8 cellular contexts compared by ENCODE assay signal in genomic region chr12:9064201-9064814, GRCh38. TPM values are rescaled to one million over a fixed set of nuclear protein-coding genes. Genes with fewer than 3 reads are reported as not detected.
DNase-seq lines count a peak whose midpoint lies in the region; FAIRE-seq and TF ChIP-seq lines count a peak whose summit lies in the region.

No MANE protein-coding gene starts in this region.

- FAIRE-seq in GM19239 (lab: Jason Lieb, UNC) = no peak

- H3K27ac ChIP-seq in AG04450 (ENCODE audit: low read depth, low read length) (no peak overlapping the region), layer of hippocampus (ENCODE audit: low read depth, low read length) (peak overlapping the region; percentile 86)

- CTCF ChIA-PET in AG04450 (lab: Charles Lee) = interaction anchor here (0.6 to 1.8 kb wide), 4 partner anchors 15 to 407 kb away, joined by 4 to 7 read pairs (median 6); no protein-coding TSS in a partner anchor

- POLR2A ChIA-PET in AG04450 (lab: Yijun Ruan, JAX) = no interaction called here

- no peak for TF ChIP-seq CTCF in AG04450 (IDR thresholded peaks at IDR 0.05; ENCODE audit: low read depth, low read length)

- H3K4me3 ChIP-seq in AG04450 (ENCODE audit: low read depth, low read length) = peak overlapping the region; percentile 53

- H3K9me3 ChIP-seq in AG04450 (ENCODE audit: control insufficient read depth, insufficient read depth, low read length) = peaks cover 10% of the 10 kb centered on the region; the same call in 1 of the 2 replicates

- DNase-seq in AG04450 (ENCODE audit: low read depth, low spot score) (no peak), GM19239 (ENCODE audit: insufficient read length, low spot score) (peak; percentile 26), NCI-H1105 (lab: John Stamatoyannopoulos, UW) (peak; percentile 57), dedifferentiated amniotic fluid mesenchymal stem cell (ENCODE audit: extremely low spot score) (peak; percentile 39), NCI-H187 (lab: John Stamatoyannopoulos, UW) (no peak)
- DNase-seq in activated CD4-positive, alpha-beta T cell treated with anti-CD3 and anti-CD28 coated beads for 1 hour = peak; percentile 37
- DNase-seq in stimulated activated CD4-positive, alpha-beta T cell treated with anti-CD3 and anti-CD28 coated beads, Interleukin-15, amount 100 ng/mL, for 48 hours (ENCODE audit: low read depth in 2 of 2) = peak; percentile 25 to 30

- H3K27me3 ChIP-seq in AG04450 (ENCODE audit: control insufficient read depth, insufficient read depth, low read length) (peaks cover 16% of the 10 kb centered on the region), layer of hippocampus (ENCODE audit: control insufficient read depth, insufficient read depth, low read length) (no peaks in the 10 kb centered on the region)

RNA-seq across cellular contexts. Expression of gene A2M, which starts 51.4 kb away (rescaled TPM):
- polyA plus RNA-seq in AG04450 (2011; rRNA removed) = 0.48 and 1.2 TPM in 2 replicates
- polyA minus RNA-seq in AG04450 (2011; rRNA and poly(A)+ RNA removed) = 1.8 and 2.3 TPM in 2 replicates

Comparison
In these comparisons a context has a peak if more than half of its experiments do, and no peak if none do; other contexts are left out.
1. DNase-seq: peak in GM19239 (single experiment), NCI-H1105 (single experiment), activated CD4-positive, alpha-beta T cell treated with anti-CD3 and anti-CD28 coated beads for 1 hour (single experiment), dedifferentiated amniotic fluid mesenchymal stem cell (single experiment) and stimulated activated CD4-positive, alpha-beta T cell treated with anti-CD3 and anti-CD28 coated beads, Interleukin-15, amount 100 ng/mL, for 48 hours (2 of 2); none in AG04450 (single experiment) and NCI-H187 (0 of 2).